In genomic region chr2:183078467-183079334, GRCh38 we compare ENCODE assay signal across 1 cellular context.
TF ChIP-seq lines count a peak whose summit lies in the region.

Gene DUSP19, plus strand, starts transcription at chr2:183078747. Its CDS starts 187 bp downstream, at chr2:183078934.

TF ChIP-seq in K562, 482 proteins besides CTCF, POLR2A, EP300 and RAD21 (continued from another document and continues in another):
- peak; percentile 25; the same call in 1 of the 2 replicates for TF ChIP-seq ZBTB40 (IDR thresholded peaks at IDR 0.05)
- no peak for TF ChIP-seq ZBTB40 (CRISPR knock-in tag; IDR thresholded peaks at IDR 0.05)
- TF ChIP-seq SRSF1 (IDR thresholded peaks at IDR 0.05; ENCODE audit: low read depth, low read length): no peak
- TF ChIP-seq ARID3A (IDR thresholded peaks at IDR 0.05; ENCODE audit: borderline replicate concordance, low read depth, low read length): no peak
- TF ChIP-seq ZNF398 (CRISPR knock-in tag; IDR thresholded peaks at IDR 0.05): no peak
- TF ChIP-seq HMGXB4 (CRISPR knock-in tag; IDR thresholded peaks at IDR 0.05): no peak
- TF ChIP-seq ZNF707 (CRISPR knock-in tag; conservative IDR thresholded peaks at IDR 0.05): no peak
- TF ChIP-seq FOS (IDR thresholded peaks at IDR 0.05; ENCODE audit: extremely low read depth, insufficient read length): peak; percentile 82
- no peak for TF ChIP-seq RBM22 (IDR thresholded peaks at IDR 0.05; ENCODE audit: low read depth, low read length, poor library complexity, severe bottlenecking)
- peak in 1 of 2 experiments; percentile 38; a peak in 1 of 4 replicates for TF ChIP-seq ZNF318 (IDR thresholded peaks at IDR 0.05; ENCODE audit: borderline replicate concordance in 1 of 2, low read depth in 1 of 2)
- TF ChIP-seq BRD4 (IDR thresholded peaks at IDR 0.05): peak; percentile 13; the same call in 1 of the 2 replicates
- peak in 1 of 2 experiments; percentile 27; a peak in 1 of 4 replicates for TF ChIP-seq ZNF639 (CRISPR knock-in tag; conservative IDR thresholded peaks at IDR 0.05 in 1 of 2, IDR thresholded peaks at IDR 0.05 in 1 of 2)
- no peak for TF ChIP-seq ZBTB8A (IDR thresholded peaks at IDR 0.05; ENCODE audit: partially characterized antibody)
- peak in 1 of 2 experiments; percentile 72 for TF ChIP-seq E2F6 (IDR thresholded peaks at IDR 0.05; ENCODE audit: borderline replicate concordance in 1 of 2, extremely low read depth in 1 of 2, insufficient read depth in 1 of 2, insufficient read length in 1 of 2, low read depth in 1 of 2, low read length in 1 of 2, poor library complexity in 1 of 2, severe bottlenecking in 1 of 2)
- TF ChIP-seq CBX2 (IDR thresholded peaks at IDR 0.05; ENCODE audit: insufficient read depth, low read length, poor library complexity, severe bottlenecking): no peak
- peak; percentile 48; the same call in 1 of the 2 replicates for TF ChIP-seq DPF2 (IDR thresholded peaks at IDR 0.05)
- TF ChIP-seq ZNF696 (CRISPR knock-in tag; conservative IDR thresholded peaks at IDR 0.05): no peak
- 0 out of 2 replicates have a peak, but pooled peaks have one; percentile 41 for TF ChIP-seq ZBTB17 (CRISPR knock-in tag; IDR thresholded peaks at IDR 0.05)
- 0 out of 2 replicates have a peak, but pooled peaks have one; percentile 60 for TF ChIP-seq ZNF395 (CRISPR knock-in tag; IDR thresholded peaks at IDR 0.05)
- no peak; the same call in 1 of the 2 replicates for TF ChIP-seq RB1 (IDR thresholded peaks at IDR 0.05; ENCODE audit: low read depth)
- TF ChIP-seq ELF4 (CRISPR knock-in tag; IDR thresholded peaks at IDR 0.05): no peak
- peak; percentile 88 for TF ChIP-seq TBP (optimal IDR thresholded peaks at IDR 0.05; ENCODE audit: low read depth, low read length)
- peak; percentile 93 for TF ChIP-seq LCOR (CRISPR knock-in tag; IDR thresholded peaks at IDR 0.05)
